1 cellular context compared by ENCODE assay signal in genomic region chr2:12701786-12702660, GRCh38.
TF ChIP-seq lines count a peak whose summit lies in the region.

No MANE protein-coding gene starts in this region.

TF ChIP-seq in IMR-90, 13 proteins besides CTCF, POLR2A, EP300 and RAD21 (continued from another document):
- no peak for TF ChIP-seq ELK1 (IDR thresholded peaks at IDR 0.05; ENCODE audit: borderline replicate concordance, low read depth, low read length)
